12 cellular contexts compared by ENCODE assay signal in genomic region chr18:27608742-27609141, GRCh38.
A peak's percentile ranks its signal among the peaks of the same experiment; 100 is the strongest.
DNase-seq lines count a peak whose midpoint lies in the region; ATAC-seq and TF ChIP-seq lines count a peak whose summit lies in the region.
"Had no signal": no experiment of that assay in that cellular context is flagged by ENCODE, and none has a peak within 500 bp of the region (broad histone marks: within the 10 kb centered on the region; RNA-seq: fewer than 3 reads in every experiment).

No MANE protein-coding gene starts in this region.

- H3K4me3 ChIP-seq in BJ (ENCODE audit: low read depth, low read length): no peak overlapping the region
- no peak overlapping the region for H3K4me3 ChIP-seq in RWPE2 (ENCODE audit: severe bottlenecking)
- H3K4me3 ChIP-seq in hepatocyte: no peak overlapping the region
- no peak overlapping the region for H3K4me3 ChIP-seq in testis
- H3K4me3 ChIP-seq: transverse colon had no signal

- H3K4me1 ChIP-seq in RWPE2 (ENCODE audit: insufficient read depth, poor library complexity, severe bottlenecking): no peaks in the 10 kb centered on the region
- H3K4me1 ChIP-seq in hepatocyte (ENCODE audit: insufficient read depth): peaks cover 4% of the 10 kb centered on the region
- no peaks in the 10 kb centered on the region for H3K4me1 ChIP-seq in testis
- H3K4me1 ChIP-seq: transverse colon had no signal

- H3K9me2 ChIP-seq in hepatocyte (replicated peaks; ENCODE audit: insufficient read depth): no peaks in the 10 kb centered on the region

- no peaks in the 10 kb centered on the region for H3K27me3 Mint-ChIP-seq in stimulated activated memory B cell treated with anti-CD40 and anti-IgM and Interleukin-4, amounts not matched to agents 10 μg/mL and 1 μg/mL and 100 μg/mL, for 72 hours

- no peak overlapping the region for H3K27ac Mint-ChIP-seq in stimulated activated memory B cell treated with anti-CD40 and anti-IgM and Interleukin-4, amounts not matched to agents 10 μg/mL and 1 μg/mL and 100 μg/mL, for 72 hours

- no peaks in the 10 kb centered on the region for H3K27me3 ChIP-seq in BJ (ENCODE audit: control insufficient read depth, insufficient read depth, low read length)
- H3K27me3 ChIP-seq in RWPE2 (ENCODE audit: insufficient read depth, poor library complexity, severe bottlenecking): no peaks in the 10 kb centered on the region
- no peaks in the 10 kb centered on the region for H3K27me3 ChIP-seq in hepatocyte
- no peaks in the 10 kb centered on the region for H3K27me3 ChIP-seq in testis
- H3K27me3 ChIP-seq: transverse colon had no signal

- H3K36me3 ChIP-seq in BJ (ENCODE audit: control insufficient read depth, insufficient read depth, low read length) (no peaks in the 10 kb centered on the region), RWPE2 (ENCODE audit: low read depth) (no peaks in the 10 kb centered on the region), hepatocyte (replicated peaks; ENCODE audit: insufficient read depth, low read depth) (no peaks in the 10 kb centered on the region), testis (ENCODE audit: low read depth, missing control alignments) (no peaks in the 10 kb centered on the region)
- H3K36me3 ChIP-seq: transverse colon had no signal

- no peak overlapping the region for H3K4me2 ChIP-seq in hepatocyte

- no peak overlapping the region for H3K4me3 Mint-ChIP-seq in stimulated activated memory B cell treated with anti-CD40 and anti-IgM and Interleukin-4, amounts not matched to agents 10 μg/mL and 1 μg/mL and 100 μg/mL, for 72 hours

- no peak for DNase-seq in BJ (ENCODE audit: low read depth)
- DNase-seq in GM13977 (ENCODE audit: low spot score): no peak
- no peak for DNase-seq in RWPE2 (ENCODE audit: low spot score)
- DNase-seq in hepatocyte (ENCODE audit: low spot score): no peak
- no peak for DNase-seq in HuH-7 (ENCODE audit: low spot score)
- DNase-seq in testis: no peak
- no peak for DNase-seq in AG08395 (ENCODE audit: low spot score)
- DNase-seq: activated naive CD4-positive, alpha-beta T cell treated with Interleukin-2 at 50 U/mL for 16 hours; NCI-H1417 treated with DMSO at 0.1 percent for 48 hours; stimulated activated CD4-positive, alpha-beta T cell treated with anti-CD3 and anti-CD28 coated beads, Interleukin-2, amount 100 ng/mL, for 24 hours; transverse colon had no signal

- no peak overlapping the region for H2AFZ ChIP-seq in hepatocyte

- no peak for TF ChIP-seq POLR2A in testis (IDR thresholded peaks at IDR 0.05)

- H3K9me3 Mint-ChIP-seq in stimulated activated memory B cell treated with anti-CD40 and anti-IgM and Interleukin-4, amounts not matched to agents 10 μg/mL and 1 μg/mL and 100 μg/mL, for 72 hours: no peaks in the 10 kb centered on the region

- no peaks in the 10 kb centered on the region for H3K79me2 ChIP-seq in hepatocyte

- intact Hi-C loops in testis (cut with DNase I; ENCODE audit: low total_unique reads): no loop called here

- H3K4me1 Mint-ChIP-seq in stimulated activated memory B cell treated with anti-CD40 and anti-IgM and Interleukin-4, amounts not matched to agents 10 μg/mL and 1 μg/mL and 100 μg/mL, for 72 hours: no peaks in the 10 kb centered on the region

- in situ Hi-C loops in GM13977 (cut with MboI; ENCODE audit: low pct_unique_long_range_greater_than_20kb, low sequenced_read_pairs, unreplicated experiment): no loop called here

- no peaks in the 10 kb centered on the region for H3K9me3 ChIP-seq in RWPE2 (ENCODE audit: severe bottlenecking)
- H3K9me3 ChIP-seq in hepatocyte (ENCODE audit: low read depth): no peaks in the 10 kb centered on the region
- H3K9me3 ChIP-seq in testis: no peaks in the 10 kb centered on the region
- H3K9me3 ChIP-seq: transverse colon had no signal

- no peaks in the 10 kb centered on the region for H3K36me3 Mint-ChIP-seq in stimulated activated memory B cell treated with anti-CD40 and anti-IgM and Interleukin-4, amounts not matched to agents 10 μg/mL and 1 μg/mL and 100 μg/mL, for 72 hours

- WGBS in hepatocyte (ENCODE audit: low lambda C conversion rate, missing lambda C conversion rate): 98% methylated on average over 3 of the region's 3 CpGs
- 92 to 95% methylated on average over 3 of the region's 3 CpGs for WGBS in testis, 2 donors

- TF ChIP-seq CTCF in BJ (IDR thresholded peaks at IDR 0.05; ENCODE audit: insufficient read depth, low read depth, low read length) (peak; percentile 46), GM13977 (IDR thresholded peaks at IDR 0.05; ENCODE audit: extremely low read depth, insufficient read depth, missing control alignments) (peak; percentile 55), RWPE2 (IDR thresholded peaks at IDR 0.05; ENCODE audit: poor library complexity, severe bottlenecking) (peak; percentile 72), hepatocyte (IDR thresholded peaks at IDR 0.05; ENCODE audit: poor library complexity) (peak; percentile 42), testis (IDR thresholded peaks at IDR 0.05) (peak in 1 of 3 experiments; percentile 24)

- POLR2A ChIA-PET in BJ (lab: Charles Lee): no interaction called here

- CTCF ChIA-PET in BJ (lab: Yijun Ruan, JAX): interaction anchor here (1.4 to 1.6 kb wide), 2 partner anchors 9 to 578 kb away, joined by 4 to 6 read pairs; no protein-coding TSS in a partner anchor

- H3K27ac ChIP-seq in RWPE2 (ENCODE audit: poor library complexity, severe bottlenecking): no peak overlapping the region
- H3K27ac ChIP-seq in hepatocyte: no peak overlapping the region
- H3K27ac ChIP-seq in testis: no peak overlapping the region
- H3K27ac ChIP-seq: transverse colon had no signal

- no peak for ATAC-seq in RWPE2 (ENCODE audit: low read depth)
- ATAC-seq in stimulated activated memory B cell treated with anti-CD40 and anti-IgM and Interleukin-4, amounts not matched to agents 10 μg/mL and 1 μg/mL and 100 μg/mL, for 72 hours: no peak

- no peaks in the 10 kb centered on the region for H4K20me1 ChIP-seq in hepatocyte (ENCODE audit: insufficient read depth, poor library complexity, severe bottlenecking)
